Comparison of ENCODE assay signal across 1 cellular context in the genomic region with DNA sequence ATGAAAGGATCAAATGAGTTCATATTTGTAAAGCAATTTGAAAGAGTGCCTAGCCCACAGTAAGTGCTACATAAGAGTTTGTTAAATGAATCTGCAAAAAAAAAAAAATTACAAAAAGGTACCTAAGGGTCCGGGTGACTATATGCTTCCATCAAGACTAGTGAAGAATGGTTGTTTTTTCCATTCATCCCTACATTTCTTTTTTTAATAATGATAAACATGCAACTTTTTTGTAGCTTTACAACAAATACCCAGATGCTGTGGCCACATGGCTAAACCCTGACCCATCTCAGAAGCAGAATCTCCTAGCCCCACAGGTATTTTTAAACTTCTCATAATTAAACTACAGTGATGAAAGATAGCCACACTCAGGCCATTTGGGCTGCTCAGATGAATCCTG.
TF ChIP-seq lines count a peak whose summit lies in the region.

No MANE protein-coding gene starts in this region.

TF ChIP-seq in HepG2, 621 proteins besides CTCF, POLR2A, EP300 and RAD21:
- no peak for TF ChIP-seq AHR (CRISPR knock-in tag; IDR thresholded peaks at IDR 0.05)
- no peak for TF ChIP-seq HMG20B (CRISPR knock-in tag; conservative IDR thresholded peaks at IDR 0.05)
- no peak for TF ChIP-seq AKAP8 (CRISPR knock-in tag; IDR thresholded peaks at IDR 0.05)
- TF ChIP-seq ZNF883 (CRISPR knock-in tag; IDR thresholded peaks at IDR 0.05; ENCODE audit: not compliant biosample characterization) = no peak
- no peak for TF ChIP-seq ARID2 (CRISPR knock-in tag; IDR thresholded peaks at IDR 0.05; ENCODE audit: borderline replicate concordance)
- peak; percentile 75 for TF ChIP-seq RBFOX2 (IDR thresholded peaks at IDR 0.05; ENCODE audit: low read depth, low read length)
- TF ChIP-seq ZFP62 (CRISPR knock-in tag; IDR thresholded peaks at IDR 0.05) = no peak
- TF ChIP-seq THYN1 (CRISPR knock-in tag; IDR thresholded peaks at IDR 0.05; ENCODE audit: borderline replicate concordance, low read depth) = no peak
- TF ChIP-seq POLR2G (IDR thresholded peaks at IDR 0.05; ENCODE audit: low read depth, low read length) = 0 out of 2 replicates have a peak, but pooled peaks have one; percentile 45
- TF ChIP-seq ZNF44 (CRISPR knock-in tag; IDR thresholded peaks at IDR 0.05) = no peak
- peak; percentile 62 for TF ChIP-seq AGO2 (optimal IDR thresholded peaks at IDR 0.05; ENCODE audit: low read depth, low read length)
